19 cellular contexts compared by ENCODE assay signal in the genomic region with DNA sequence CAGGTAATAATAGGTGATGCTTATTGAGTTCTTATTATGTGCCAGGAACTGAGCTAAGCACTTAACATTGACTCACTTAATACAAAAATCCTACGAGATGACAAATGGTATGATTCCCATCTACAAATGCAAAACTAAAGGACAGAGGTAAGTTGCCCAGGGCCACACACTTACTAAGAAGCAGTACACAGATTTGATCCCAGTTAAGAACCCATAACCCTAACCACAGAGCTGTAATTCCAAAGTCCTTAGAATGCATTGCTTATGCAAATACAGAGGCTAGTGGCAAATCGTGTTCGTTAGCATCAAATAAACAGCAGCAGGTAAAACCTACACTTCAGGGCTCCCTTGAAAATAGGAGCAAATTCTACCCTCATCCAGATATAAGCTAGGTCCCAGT.
A peak's percentile ranks its signal among the peaks of the same experiment; 100 is the strongest.
DNase-seq lines count a peak whose midpoint lies in the region; ATAC-seq and TF ChIP-seq lines count a peak whose summit lies in the region.
"Had no signal": no experiment of that assay in that cellular context is flagged by ENCODE, and none has a peak within 500 bp of the region (broad histone marks: within the 10 kb centered on the region; RNA-seq: fewer than 3 reads in every experiment).

No MANE protein-coding gene starts in this region.

- H3K27me3 ChIP-seq in GM23338 (ENCODE audit: insufficient read depth), result no peaks in the 10 kb centered on the region
- no peaks in the 10 kb centered on the region for H3K27me3 ChIP-seq in PC-3 (ENCODE audit: low read length)
- no peaks in the 10 kb centered on the region for H3K27me3 ChIP-seq in smooth muscle cell (ENCODE audit: low read depth)
- H3K27me3 ChIP-seq: BE2C had no signal

- H3K4me3 ChIP-seq in GM23338 (no peak overlapping the region), PC-3 (ENCODE audit: low read length) (no peak overlapping the region), epithelial cell of esophagus (ENCODE audit: low read length) (no peak overlapping the region), smooth muscle cell (no peak overlapping the region)

- H3K4me1 Mint-ChIP-seq in GM23338 (peaks cover 54% of the 10 kb centered on the region), progenitor cell of endocrine pancreas (ENCODE audit: low read depth) (peaks cover 2% of the 10 kb centered on the region)

- H3K27ac Mint-ChIP-seq in GM23338 (0 out of 2 replicates have a peak overlapping the region, but pooled peaks have one; percentile 68), progenitor cell of endocrine pancreas (no peak overlapping the region)

- H3K9me3 Mint-ChIP-seq in GM23338 (no peaks in the 10 kb centered on the region), progenitor cell of endocrine pancreas (ENCODE audit: low read depth) (no peaks in the 10 kb centered on the region)

- POLR2A ChIA-PET in PC-3 (lab: Charles Lee; ENCODE audit: unreplicated experiment), result no interaction called here

- DNase-seq in GM23338 (ENCODE audit: low spot score) (no peak), PC-3 (peak; percentile 48), epithelial cell of esophagus (ENCODE audit: low read depth) (peak; percentile 13), smooth muscle cell (lab: John Stamatoyannopoulos, UW; ENCODE audit: unreplicated experiment) (no peak), amygdala (lab: John Stamatoyannopoulos, UW) (no peak), progenitor cell of endocrine pancreas (ENCODE audit: low spot score, unreplicated experiment) (no peak)
- DNase-seq: BE2C, DMS53, GF-D8, GOT3, KG1, MV-4-11, NCI-H1105 treated with DMSO at 0.1 percent for 48 hours, NCI-H2029 treated with DMSO at 0.1 percent for 48 hours, NCI-H226, NCI-H524 treated with DMSO at 0.1 percent for 48 hours had no signal

- CTCF ChIA-PET in PC-3 (lab: Charles Lee), result no interaction called here

- TF ChIP-seq CTCF in GM23338 (conservative IDR thresholded peaks at IDR 0.05; ENCODE audit: low read depth in 2 of 2), result no peak
- TF ChIP-seq CTCF in PC-3 (conservative IDR thresholded peaks at IDR 0.05; ENCODE audit: low read depth, low read length), result no peak
- TF ChIP-seq CTCF in epithelial cell of esophagus (IDR thresholded peaks at IDR 0.05; ENCODE audit: insufficient read depth, low read depth, low read length, missing control alignments), result no peak
- TF ChIP-seq CTCF in smooth muscle cell (IDR thresholded peaks at IDR 0.05; ENCODE audit: borderline replicate concordance, insufficient read depth, poor library complexity, severe bottlenecking), result no peak
- TF ChIP-seq CTCF in progenitor cell of endocrine pancreas (IDR thresholded peaks at IDR 0.05; ENCODE audit: unreplicated experiment), result no peak

- H3K79me2 ChIP-seq in GM23338 (replicated peaks; ENCODE audit: insufficient read depth) (no peaks in the 10 kb centered on the region), PC-3 (ENCODE audit: low read length) (no peaks in the 10 kb centered on the region), smooth muscle cell (ENCODE audit: low read depth) (peaks cover 3% of the 10 kb centered on the region)

- no peak overlapping the region for H3K27ac ChIP-seq in GM23338 (ENCODE audit: low read depth)
- H3K27ac ChIP-seq in PC-3 (ENCODE audit: low read length), result no peak overlapping the region
- no peak overlapping the region for H3K27ac ChIP-seq in smooth muscle cell (ENCODE audit: low read depth)

- ATAC-seq in GM23338 (no peak), PC-3 (no peak), GM21786 (IDR thresholded peaks at IDR 0.05; ENCODE audit: unreplicated experiment) (no peak)
- ATAC-seq: HCT116, SK-N-SH treated with all-trans-retinoic acid at 6 μM for 48 hours had no signal

- no TSS peak for BruUV-seq in PC-3 (replicated peaks; lab: Mats Ljungman, UMichigan)

- H3K36me3 ChIP-seq in GM23338 (ENCODE audit: insufficient read depth) (no peaks in the 10 kb centered on the region), PC-3 (ENCODE audit: low read depth, low read length) (no peaks in the 10 kb centered on the region), smooth muscle cell (ENCODE audit: low read depth) (no peaks in the 10 kb centered on the region)
- H3K36me3 ChIP-seq: BE2C had no signal

- H3K9me2 ChIP-seq in GM23338 (ENCODE audit: insufficient read depth), result no peaks in the 10 kb centered on the region
- H3K9me2 ChIP-seq in PC-3 (replicated peaks; ENCODE audit: low read length), result no peaks in the 10 kb centered on the region

- H3K9me3 ChIP-seq in PC-3 (ENCODE audit: low read length) (no peaks in the 10 kb centered on the region), smooth muscle cell (replicated peaks; ENCODE audit: low read depth) (no peaks in the 10 kb centered on the region)
- H3K9me3 ChIP-seq: BE2C had no signal

- H3K36me3 Mint-ChIP-seq in GM23338 (ENCODE audit: low read depth) (peaks cover 3% of the 10 kb centered on the region), progenitor cell of endocrine pancreas (ENCODE audit: insufficient read depth) (peaks cover 9% of the 10 kb centered on the region)

- H3K4me3 Mint-ChIP-seq in GM23338, result no peak overlapping the region
- H3K4me3 Mint-ChIP-seq in progenitor cell of endocrine pancreas (ENCODE audit: low read depth), result no peak overlapping the region

- H3K9ac ChIP-seq in PC-3 (ENCODE audit: low read length), result no peak overlapping the region
- no peak overlapping the region for H3K9ac ChIP-seq in smooth muscle cell (ENCODE audit: low read depth)

- H3K4me2 ChIP-seq in GM23338 (peak overlapping the region; percentile 40; the same call in 1 of the 2 replicates), PC-3 (ENCODE audit: low read length) (no peak overlapping the region), smooth muscle cell (peak overlapping the region; percentile 8)

- intact Hi-C loops in PC-3 (cut with micrococcal nuclease), result no loop called here

- H2AFZ ChIP-seq in GM23338, result no peak overlapping the region
- no peak overlapping the region for H2AFZ ChIP-seq in PC-3 (ENCODE audit: low read length)
- H2AFZ ChIP-seq in smooth muscle cell (ENCODE audit: low read depth), result no peak overlapping the region

- peaks cover 7% of the 10 kb centered on the region for H3K27me3 Mint-ChIP-seq in GM23338 (ENCODE audit: insufficient read depth, low read depth, poor library complexity)
- H3K27me3 Mint-ChIP-seq in progenitor cell of endocrine pancreas, result no peaks in the 10 kb centered on the region

- peaks cover 38% of the 10 kb centered on the region for H3K4me1 ChIP-seq in GM23338 (ENCODE audit: insufficient read depth)
- peaks cover 26% of the 10 kb centered on the region for H3K4me1 ChIP-seq in PC-3 (ENCODE audit: insufficient read depth, low read length)
- H3K4me1 ChIP-seq in smooth muscle cell (ENCODE audit: low read depth), result peaks cover 3% of the 10 kb centered on the region
- H3K4me1 ChIP-seq: BE2C had no signal

- WGBS in smooth muscle cell (ENCODE audit: low lambda C conversion rate), result 62% methylated on average over 3 of the region's 3 CpGs

- H3F3A ChIP-seq in GM23338 (replicated peaks; ENCODE audit: low read depth), result no peaks in the 10 kb centered on the region
- H3F3A ChIP-seq in PC-3 (ENCODE audit: low read length, unreplicated experiment), result no peaks in the 10 kb centered on the region
- H3F3A ChIP-seq in smooth muscle cell (ENCODE audit: low read depth), result no peaks in the 10 kb centered on the region

- no peaks in the 10 kb centered on the region for H4K20me1 ChIP-seq in GM23338 (replicated peaks; ENCODE audit: insufficient read depth)
- no peaks in the 10 kb centered on the region for H4K20me1 ChIP-seq in PC-3 (ENCODE audit: low read length)
- no peaks in the 10 kb centered on the region for H4K20me1 ChIP-seq in smooth muscle cell (ENCODE audit: low read depth)

TF ChIP-seq in GM23338, 12 proteins besides CTCF, POLR2A, EP300 and RAD21 (continues in another document):
- TF ChIP-seq JUNB (IDR thresholded peaks at IDR 0.05; ENCODE audit: unreplicated experiment), result no peak
- no peak for TF ChIP-seq POLR2AphosphoS5 (IDR thresholded peaks at IDR 0.05; ENCODE audit: low read depth)
- no peak for TF ChIP-seq EZH2phosphoT487 (IDR thresholded peaks at IDR 0.05; ENCODE audit: unreplicated experiment)

Comparison
In these comparisons a context has a peak if more than half of its experiments do, and no peak if none do; other contexts are left out.
1. DNase-seq: peak in PC-3 (single experiment) and epithelial cell of esophagus (single experiment); none in GM23338 (single experiment), smooth muscle cell (single experiment), amygdala (0 of 56) and progenitor cell of endocrine pancreas (single experiment).